Comparison of ENCODE assay signal across 8 cellular contexts in genomic region chr2:231680284-231680991, GRCh38. TPM values are rescaled to one million over a fixed set of nuclear protein-coding genes. Genes with fewer than 3 reads are reported as not detected.
A peak's percentile ranks its signal among the peaks of the same experiment; 100 is the strongest.
DNase-seq lines count a peak whose midpoint lies in the region; ATAC-seq and TF ChIP-seq lines count a peak whose summit lies in the region.

No MANE protein-coding gene starts in this region.

- H3K4me1 ChIP-seq in KMS-11 (ENCODE audit: low read depth, poor library complexity, severe bottlenecking) = peaks cover 63% of the 10 kb centered on the region
- peaks cover 17% of the 10 kb centered on the region for H3K4me1 ChIP-seq in body of pancreas
- peaks cover 0 to 4% of the 10 kb centered on the region in 2 donors for H3K4me1 ChIP-seq in lung (ENCODE audit: control insufficient read depth in 2 of 2, insufficient read depth in 2 of 2, low read length in 2 of 2)

- H3K79me2 ChIP-seq in KMS-11 (ENCODE audit: insufficient read depth, low read depth) = no peaks in the 10 kb centered on the region

- H3K4me3 ChIP-seq in GM08714 (ENCODE audit: low read length) (peak overlapping the region; percentile 59; the same call in 1 of the 2 replicates), KMS-11 (IDR thresholded peaks at IDR 0.05; ENCODE audit: insufficient read depth, low read depth, low read length) (peak overlapping the region; percentile 72), body of pancreas (no peak overlapping the region), lung (peak overlapping the region; percentile 31)

- H2AFZ ChIP-seq in KMS-11 (ENCODE audit: low read depth) = peak overlapping the region; percentile 64

- ATAC-seq in body of pancreas = peak; percentile 31
- peak; percentile 6 for ATAC-seq in lung (ENCODE audit: insufficient read depth, low FRiP score)
- no peak for ATAC-seq in GM21423 (IDR thresholded peaks at IDR 0.05; ENCODE audit: unreplicated experiment)

- H3K36me3 ChIP-seq in KMS-11 (ENCODE audit: insufficient read depth) (no peaks in the 10 kb centered on the region), body of pancreas (replicated peaks in 1 of 2; ENCODE audit: insufficient read depth in 1 of 2, low read depth in 2 of 2) (no peaks in the 10 kb centered on the region), lung (ENCODE audit: control insufficient read depth in 2 of 2, insufficient read depth in 2 of 2, low read length in 2 of 2) (no peaks in the 10 kb centered on the region)

- peak overlapping the region; percentile 86; the same call in 1 of the 2 replicates for H3K9ac ChIP-seq in KMS-11

- H3K9me3 ChIP-seq in body of pancreas (no peaks in the 10 kb centered on the region), lung (ENCODE audit: control insufficient read depth in 2 of 2, insufficient read depth in 1 of 2, low read length in 1 of 2) (no peaks in the 10 kb centered on the region)

- 32 to 58% methylated on average over 21 to 39 of the region's 39 CpGs for WGBS in body of pancreas, 2 donors
- WGBS in lung, 2 donors = 49 to 53% methylated on average over 36 to 39 of the region's 39 CpGs

- intact Hi-C loops in body of pancreas (cut with DNase I) = no loop called here

- no peak for TF ChIP-seq POLR2A in body of pancreas (IDR thresholded peaks at IDR 0.05)

- peak overlapping the region; percentile 48 for H3K4me2 ChIP-seq in KMS-11

- DNase-seq in body of pancreas (peak; percentile 41 to 58 (median 50)), lung (ENCODE audit: low spot score) (no peak), dedifferentiated amniotic fluid mesenchymal stem cell (ENCODE audit: extremely low spot score) (no peak), COR-L47 (lab: John Stamatoyannopoulos, UW) (no peak), cerebellar nuclear complex (lab: John Stamatoyannopoulos, UW) (no peak)

- TF ChIP-seq CTCF in KMS-11 (conservative IDR thresholded peaks at IDR 0.05; ENCODE audit: low read depth, low read length) (no peak), body of pancreas (IDR thresholded peaks at IDR 0.05) (no peak), lung (IDR thresholded peaks at IDR 0.05; ENCODE audit: control extremely low read depth, extremely low read depth) (no peak)

- H4K20me1 ChIP-seq in KMS-11 (ENCODE audit: insufficient read depth) = no peaks in the 10 kb centered on the region

- H3K27ac ChIP-seq in KMS-11 (no peak overlapping the region), body of pancreas (peak overlapping the region; percentile 90 to 96 (median 94)), lung (ENCODE audit: low read depth in 1 of 2, low read length in 1 of 2) (peak overlapping the region; percentile 87 to 98)

- H3K27me3 ChIP-seq in KMS-11 (ENCODE audit: insufficient read depth, low read depth) (no peaks in the 10 kb centered on the region), body of pancreas (no peaks in the 10 kb centered on the region), lung (ENCODE audit: control insufficient read depth, insufficient read depth) (no peaks in the 10 kb centered on the region)

RNA-seq across cellular contexts. Expression of gene PTMA, which starts 27.9 kb away (rescaled TPM):
- total RNA-seq in body of pancreas (100 to 1,000 TPM; 532 to 757 TPM), lung (100 to 1,000 TPM; 755 to 925 TPM)
- 1,000 to 10,000 TPM; 1,633 to 1,655 TPM for polyA plus RNA-seq in lung

Comparison
In these comparisons a context has a peak if more than half of its experiments do, and no peak if none do; other contexts are left out.
1. H3K4me3 ChIP-seq: peak in GM08714 (single experiment), KMS-11 (single experiment) and lung (single experiment); none in body of pancreas (0 of 2).
2. DNase-seq: peak in body of pancreas (4 of 4); none in lung (single experiment), dedifferentiated amniotic fluid mesenchymal stem cell (single experiment), COR-L47 (single experiment) and cerebellar nuclear complex (0 of 2).